21 cellular contexts compared by ENCODE assay signal in genomic region chr5:65640240-65640639, GRCh38.
"Had no signal": no experiment of that assay in that cellular context is flagged by ENCODE, and none has a peak within 500 bp of the region (broad histone marks: within the 10 kb centered on the region; RNA-seq: fewer than 3 reads in every experiment).

No MANE protein-coding gene starts in this region.

- H3K27ac ChIP-seq: colonic mucosa, esophagus muscularis mucosa, foreskin keratinocyte, gastroesophageal sphincter, heart left ventricle, hepatocyte, left lung, lower lobe of right lung had no signal

- ATAC-seq: foreskin keratinocyte; gastroesophageal sphincter; heart left ventricle; left cardiac atrium; left lung; left ventricle myocardium superior; lower lobe of right lung; naive thymus-derived CD4-positive, alpha-beta T cell had no signal

- H3K4me1 ChIP-seq: colonic mucosa, esophagus muscularis mucosa, foreskin keratinocyte, gastroesophageal sphincter, heart left ventricle, left lung, lower lobe of right lung had no signal

- H2AFZ ChIP-seq: hepatocyte had no signal

- DNase-seq: colonic mucosa; cortex of kidney; effector CD4-positive, alpha-beta T cell; effector memory CD4-positive, alpha-beta T cell; foreskin keratinocyte; heart left ventricle; immature natural killer cell; left cardiac atrium; left lung; left ventricle myocardium superior; lower lobe of right lung; mesendoderm; midbrain; naive thymus-derived CD4-positive, alpha-beta T cell had no signal

- FAIRE-seq: endothelial cell of umbilical vein, frontal cortex, islet of Langerhans, keratinocyte had no signal

- H3K27me3 ChIP-seq: colonic mucosa, esophagus muscularis mucosa, foreskin keratinocyte, gastroesophageal sphincter, heart left ventricle, hepatocyte, left lung had no signal

- H3K4me3 ChIP-seq: colonic mucosa, esophagus muscularis mucosa, gastroesophageal sphincter, heart left ventricle, hepatocyte, left lung, lower lobe of right lung had no signal

- H3K4me2 ChIP-seq: hepatocyte had no signal

- H3K9me3 ChIP-seq: colonic mucosa, esophagus muscularis mucosa, gastroesophageal sphincter, heart left ventricle, left lung, lower lobe of right lung had no signal

- H3K36me3 ChIP-seq: colonic mucosa had no signal
